Comparison of ENCODE assay signal across 12 cellular contexts in genomic region chr11:75334402-75334891, GRCh38. TPM values are rescaled to one million over a fixed set of nuclear protein-coding genes. Genes with fewer than 3 reads are reported as not detected.
DNase-seq lines count a peak whose midpoint lies in the region; ATAC-seq and TF ChIP-seq lines count a peak whose summit lies in the region.
"Had no signal": no experiment of that assay in that cellular context is flagged by ENCODE, and none has a peak within 500 bp of the region (broad histone marks: within the 10 kb centered on the region; RNA-seq: fewer than 3 reads in every experiment).

No MANE protein-coding gene starts in this region.

- H3K9me3 Mint-ChIP-seq in activated naive CD4-positive, alpha-beta T cell treated with anti-CD3 and anti-CD28 coated beads, Interleukin-2, amount 50 U/mL, for 24 hours, result no peaks in the 10 kb centered on the region
- peaks cover 10% of the 10 kb centered on the region for H3K9me3 Mint-ChIP-seq in activated T-helper 2 cell treated with anti-CD3 and anti-CD28 coated beads, Interferon-gamma antibody, Interleukin-2, Interleukin-4, amounts not matched to agents 10 μg/mL and 5 μg/mL and 100 μg/mL, durations not matched to agents 14 hours and 24 hours and 36 hours
- no peaks in the 10 kb centered on the region for H3K9me3 Mint-ChIP-seq in CD8-positive, alpha-beta memory T cell

- H3K4me3 ChIP-seq in lower lobe of right lung, result no peak overlapping the region
- no peak overlapping the region for H3K4me3 ChIP-seq in transverse colon
- no peak overlapping the region for H3K4me3 ChIP-seq in CD8-positive, alpha-beta memory T cell (ENCODE audit: low read length)
- H3K4me3 ChIP-seq: coronary artery, thyroid gland had no signal

- H3K27ac ChIP-seq in lower lobe of right lung (peak overlapping the region; percentile 28), transverse colon (peak overlapping the region; percentile 4 to 97 (median 94))
- no peak overlapping the region for H3K27ac ChIP-seq in CD8-positive, alpha-beta memory T cell (ENCODE audit: low read depth, low read length)
- H3K27ac ChIP-seq: thyroid gland had no signal

- intact Hi-C loops in activated T-helper 2 cell treated with anti-CD3 and anti-CD28 coated beads, Interferon-gamma antibody, Interleukin-2, Interleukin-4, amounts not matched to agents 10 μg/mL and 5 μg/mL and 100 μg/mL, durations not matched to agents 14 hours and 24 hours and 36 hours (cut with micrococcal nuclease), result no loop called here
- intact Hi-C loops in lower lobe of right lung (cut with DNase I) (no loop called here), transverse colon (cut with DNase I; ENCODE audit: low total_unique reads) (no loop called here)

- 56 to 75% methylated on average over 1 to 2 of the region's 2 CpGs for WGBS in transverse colon (ENCODE audit: low coverage in 1 of 2), 2 donors

- H3K9me3 ChIP-seq in lower lobe of right lung (no peaks in the 10 kb centered on the region), transverse colon (no peaks in the 10 kb centered on the region)
- no peaks in the 10 kb centered on the region for H3K9me3 ChIP-seq in CD8-positive, alpha-beta memory T cell (ENCODE audit: low read length)
- H3K9me3 ChIP-seq: thyroid gland had no signal

- TF ChIP-seq CTCF in lower lobe of right lung (IDR thresholded peaks at IDR 0.05), result no peak
- no peak for TF ChIP-seq CTCF in transverse colon (IDR thresholded peaks at IDR 0.05)

- H3K4me3 Mint-ChIP-seq in activated naive CD4-positive, alpha-beta T cell treated with anti-CD3 and anti-CD28 coated beads, Interleukin-2, amount 50 U/mL, for 24 hours, result no peak overlapping the region
- no peak overlapping the region for H3K4me3 Mint-ChIP-seq in activated T-helper 2 cell treated with anti-CD3 and anti-CD28 coated beads, Interferon-gamma antibody, Interleukin-2, Interleukin-4, amounts not matched to agents 10 μg/mL and 5 μg/mL and 100 μg/mL, durations not matched to agents 14 hours and 24 hours and 36 hours (ENCODE audit: low read depth)
- H3K4me3 Mint-ChIP-seq in CD8-positive, alpha-beta memory T cell, result no peak overlapping the region

- peaks cover 87% of the 10 kb centered on the region for H3K4me1 Mint-ChIP-seq in activated naive CD4-positive, alpha-beta T cell treated with anti-CD3 and anti-CD28 coated beads, Interleukin-2, amount 50 U/mL, for 24 hours
- H3K4me1 Mint-ChIP-seq in activated T-helper 2 cell treated with anti-CD3 and anti-CD28 coated beads, Interferon-gamma antibody, Interleukin-2, Interleukin-4, amounts not matched to agents 10 μg/mL and 5 μg/mL and 100 μg/mL, durations not matched to agents 14 hours and 24 hours and 36 hours (ENCODE audit: low read depth), result peaks cover 42% of the 10 kb centered on the region
- peaks cover 43 to 73% (median 56%) of the 10 kb centered on the region in 3 donors for H3K4me1 Mint-ChIP-seq in CD8-positive, alpha-beta memory T cell

- H3K36me3 ChIP-seq in lower lobe of right lung (no peaks in the 10 kb centered on the region), transverse colon (no peaks in the 10 kb centered on the region)
- no peaks in the 10 kb centered on the region for H3K36me3 ChIP-seq in CD8-positive, alpha-beta memory T cell (ENCODE audit: insufficient read depth, low read length)
- H3K36me3 ChIP-seq: thyroid gland had no signal

- no peak for ATAC-seq in lower lobe of right lung
- no peak for ATAC-seq in HG02798 (IDR thresholded peaks at IDR 0.05; ENCODE audit: poor library complexity, unreplicated experiment)

- peaks cover 4% of the 10 kb centered on the region for H3K36me3 Mint-ChIP-seq in activated naive CD4-positive, alpha-beta T cell treated with anti-CD3 and anti-CD28 coated beads, Interleukin-2, amount 50 U/mL, for 24 hours
- H3K36me3 Mint-ChIP-seq in activated T-helper 2 cell treated with anti-CD3 and anti-CD28 coated beads, Interferon-gamma antibody, Interleukin-2, Interleukin-4, amounts not matched to agents 10 μg/mL and 5 μg/mL and 100 μg/mL, durations not matched to agents 14 hours and 24 hours and 36 hours (ENCODE audit: low read depth), result peaks cover 19% of the 10 kb centered on the region
- no peaks in the 10 kb centered on the region for H3K36me3 Mint-ChIP-seq in CD8-positive, alpha-beta memory T cell

- CTCF ChIA-PET in CD8-positive, alpha-beta memory T cell (lab: Charles Lee), result interaction anchor here (0.8 to 1.6 kb wide), 3 partner anchors 12 to 51 kb away, joined by 3 to 4 read pairs (median 3); no protein-coding TSS in a partner anchor

- no peak for TF ChIP-seq EP300 in transverse colon (IDR thresholded peaks at IDR 0.05; ENCODE audit: low read depth)

- no peaks in the 10 kb centered on the region for H3K27me3 Mint-ChIP-seq in activated naive CD4-positive, alpha-beta T cell treated with anti-CD3 and anti-CD28 coated beads, Interleukin-2, amount 50 U/mL, for 24 hours
- H3K27me3 Mint-ChIP-seq in activated T-helper 2 cell treated with anti-CD3 and anti-CD28 coated beads, Interferon-gamma antibody, Interleukin-2, Interleukin-4, amounts not matched to agents 10 μg/mL and 5 μg/mL and 100 μg/mL, durations not matched to agents 14 hours and 24 hours and 36 hours (ENCODE audit: low read depth), result no peaks in the 10 kb centered on the region
- no peaks in the 10 kb centered on the region for H3K27me3 Mint-ChIP-seq in CD8-positive, alpha-beta memory T cell

- peaks cover 100% of the 10 kb centered on the region for H3K4me1 ChIP-seq in lower lobe of right lung
- H3K4me1 ChIP-seq in transverse colon, result peaks cover 63 to 84% (median 76%) of the 10 kb centered on the region in 4 donors
- H3K4me1 ChIP-seq in CD8-positive, alpha-beta memory T cell (ENCODE audit: insufficient read depth, low read length), result peaks cover 46% of the 10 kb centered on the region

- in situ Hi-C loops in transverse colon (cut with MboI; ENCODE audit: low pct_ligation_motif_present in 1 of 4, low pct_unique_long_range_greater_than_20kb in 1 of 4, low sequenced_read_pairs in 3 of 4), result loop anchor here in 2 of 4 donors (5.0 to 10.0 kb wide), 2 partner anchors 48 to 50 kb away; no protein-coding TSS in a partner anchor

- POLR2A ChIA-PET in CD8-positive, alpha-beta memory T cell (lab: Charles Lee), result no interaction called here

- no peak for TF ChIP-seq POLR2A in transverse colon (IDR thresholded peaks at IDR 0.05)

- H3K27me3 ChIP-seq in lower lobe of right lung (ENCODE audit: low read depth) (no peaks in the 10 kb centered on the region), transverse colon (no peaks in the 10 kb centered on the region)
- no peaks in the 10 kb centered on the region for H3K27me3 ChIP-seq in CD8-positive, alpha-beta memory T cell (ENCODE audit: insufficient read depth, low read length, poor library complexity, severe bottlenecking)
- H3K27me3 ChIP-seq: thyroid gland had no signal

- no peak for DNase-seq in activated naive CD4-positive, alpha-beta T cell treated with anti-CD3 and anti-CD28 coated beads, Interleukin-2, amount 50 U/mL, for 16 hours
- DNase-seq in activated T-helper 2 cell treated with anti-CD3 and anti-CD28 coated beads, Interferon-gamma antibody, Interleukin-2, Interleukin-4, amounts not matched to agents 10 μg/mL and 5 μg/mL and 100 μg/mL, durations not matched to agents 14 hours and 24 hours and 36 hours (ENCODE audit: low spot score), result no peak
- no peak for DNase-seq in lower lobe of right lung
- DNase-seq in transverse colon, result no peak
- no peak for DNase-seq in CD8-positive, alpha-beta memory T cell
- no peak for DNase-seq in superior temporal gyrus (ENCODE audit: extremely low spot score)
- DNase-seq: NCI-H1436, NCI-H510A treated with DMSO at 0.1 percent for 48 hours, thyroid gland had no signal

- H3K27ac Mint-ChIP-seq in activated naive CD4-positive, alpha-beta T cell treated with anti-CD3 and anti-CD28 coated beads, Interleukin-2, amount 50 U/mL, for 24 hours, result peak overlapping the region; percentile 76
- peak overlapping the region; percentile 8 for H3K27ac Mint-ChIP-seq in activated T-helper 2 cell treated with anti-CD3 and anti-CD28 coated beads, Interferon-gamma antibody, Interleukin-2, Interleukin-4, amounts not matched to agents 10 μg/mL and 5 μg/mL and 100 μg/mL, durations not matched to agents 14 hours and 24 hours and 36 hours
- H3K27ac Mint-ChIP-seq in CD8-positive, alpha-beta memory T cell, result peak overlapping the region in 4 of 8 donors; percentile 52 to 71 (median 62)

RNA-seq across cellular contexts. Expression of gene ARRB1, which starts 17.0 kb away (rescaled TPM):
- total RNA-seq in activated T-helper 2 cell treated with anti-CD3 and anti-CD28 coated beads, Interferon-gamma antibody, Interleukin-2, Interleukin-4, amounts not matched to agents 10 μg/mL and 5 μg/mL and 100 μg/mL, durations not matched to agents 14 hours and 24 hours and 36 hours, result 15.1 and 19.3 TPM in 2 replicates
- total RNA-seq in lower lobe of right lung (187 TPM), transverse colon (10 to 100 TPM; 55.7 to 88.2 (median 78.0) TPM)
- 10 to 100 TPM in 1 of 2 experiments, 1 to 10 TPM in 1; 9.9 to 10.6 TPM for total RNA-seq in CD8-positive, alpha-beta memory T cell
- 5.5 TPM for polyA plus RNA-seq in CD8-positive, alpha-beta memory T cell
